Comparison of ENCODE assay signal across 9 cellular contexts in genomic region chr5:178551059-178551458, GRCh38. TPM values are rescaled to one million over a fixed set of nuclear protein-coding genes. Genes with fewer than 3 reads are reported as not detected.
DNase-seq lines count a peak whose midpoint lies in the region; ATAC-seq and TF ChIP-seq lines count a peak whose summit lies in the region.
"Had no signal": no experiment of that assay in that cellular context is flagged by ENCODE, and none has a peak within 500 bp of the region (broad histone marks: within the 10 kb centered on the region; RNA-seq: fewer than 3 reads in every experiment).

No MANE protein-coding gene starts in this region.

- H3K36me3 Mint-ChIP-seq in type B pancreatic cell, result no peaks in the 10 kb centered on the region

- H3K79me1 ChIP-seq in neuronal stem cell (ENCODE audit: low read depth, low read length), result no peaks in the 10 kb centered on the region

- no peak overlapping the region for H3K27ac ChIP-seq in cardiac muscle cell
- no peak overlapping the region for H3K27ac ChIP-seq in neuronal stem cell (replicated peaks; ENCODE audit: low read length)
- H3K27ac ChIP-seq: SJCRH30 had no signal

- H2BK120ac ChIP-seq in neuronal stem cell (ENCODE audit: low read depth, low read length), result no peak overlapping the region

- no peak overlapping the region for H3K27ac Mint-ChIP-seq in type B pancreatic cell

- peaks cover 19% of the 10 kb centered on the region for H3K4me1 Mint-ChIP-seq in type B pancreatic cell (ENCODE audit: unreplicated experiment)

- H3K4me3 ChIP-seq in cardiac muscle cell (no peak overlapping the region), fibroblast of the aortic adventitia (ENCODE audit: low read depth, low read length) (no peak overlapping the region), neuronal stem cell (ENCODE audit: low read length in 2 of 2) (no peak overlapping the region)
- H3K4me3 ChIP-seq: SJCRH30 had no signal

- no peak overlapping the region for H4K91ac ChIP-seq in neuronal stem cell (ENCODE audit: low read depth, low read length, poor library complexity)

- no peak overlapping the region for H2BK15ac ChIP-seq in neuronal stem cell (ENCODE audit: low read length)

- H3K9ac ChIP-seq in neuronal stem cell (ENCODE audit: low read depth, low read length, poor library complexity), result no peak overlapping the region

- H2BK12ac ChIP-seq in neuronal stem cell (ENCODE audit: low read length), result no peak overlapping the region

- intact Hi-C loops in Right ventricle myocardium superior (cut with DNase I), result loop anchor here (5.0 kb wide), 1 partner anchor 269 kb away; no protein-coding TSS in a partner anchor

- ATAC-seq in Right ventricle myocardium superior (ENCODE audit: poor library complexity), result no peak

- no peak overlapping the region for H3K4ac ChIP-seq in neuronal stem cell (ENCODE audit: low read length)

- H3K4me2 ChIP-seq in neuronal stem cell (ENCODE audit: insufficient read depth, low read length, poor library complexity, severe bottlenecking), result no peak overlapping the region

- H3K36me3 ChIP-seq in cardiac muscle cell, result no peaks in the 10 kb centered on the region
- H3K36me3 ChIP-seq in neuronal stem cell (replicated peaks in 1 of 2; ENCODE audit: control insufficient read depth in 2 of 2, insufficient read depth in 2 of 2, low read length in 2 of 2), result no peaks in the 10 kb centered on the region
- H3K36me3 ChIP-seq: SJCRH30 had no signal

- peak; percentile 41 to 46 for DNase-seq in cardiac muscle cell (ENCODE audit: low read depth in 1 of 2, low spot score in 1 of 2)
- DNase-seq in Right ventricle myocardium superior, result no peak
- peak; percentile 72 for DNase-seq in RKO (ENCODE audit: low spot score)
- peak; percentile 17 for DNase-seq in fibroblast of the aortic adventitia (ENCODE audit: low read depth)
- no peak for DNase-seq in type B pancreatic cell (ENCODE audit: extremely low spot score, unreplicated experiment)
- no peak for DNase-seq in NCI-H2107 treated with DMSO at 0.1 percent for 48 hours (lab: John Stamatoyannopoulos, UW; ENCODE audit: unreplicated experiment)
- DNase-seq in amniotic stem cell (lab: John Stamatoyannopoulos, UW), result no peak
- DNase-seq in neuronal stem cell (ENCODE audit: low spot score), result no peak

- no peak overlapping the region for H2BK5ac ChIP-seq in neuronal stem cell (ENCODE audit: low read length)

- H3K4me3 Mint-ChIP-seq in type B pancreatic cell, result no peak overlapping the region

- no peak overlapping the region for H3K18ac ChIP-seq in neuronal stem cell (ENCODE audit: low read length)

- TF ChIP-seq CTCF in cardiac muscle cell (IDR thresholded peaks at IDR 0.05; ENCODE audit: low read depth, low read length) (peak; percentile 47), fibroblast of the aortic adventitia (IDR thresholded peaks at IDR 0.05; ENCODE audit: insufficient read depth, low read length) (peak; percentile 24), type B pancreatic cell (conservative IDR thresholded peaks at IDR 0.05) (peak; percentile 77)

- no peak overlapping the region for H4K8ac ChIP-seq in neuronal stem cell (ENCODE audit: low read depth, low read length)

- no peak overlapping the region for H3K14ac ChIP-seq in neuronal stem cell (ENCODE audit: low read length)

- no peaks in the 10 kb centered on the region for H3K27me3 ChIP-seq in cardiac muscle cell
- H3K27me3 ChIP-seq in neuronal stem cell (ENCODE audit: control insufficient read depth in 3 of 3, insufficient read depth in 3 of 3, low read depth in 1 of 3, low read length in 3 of 3), result peaks cover 0 to 23% (median under 1%) of the 10 kb centered on the region in 3 experiments
- H3K27me3 ChIP-seq: SJCRH30 had no signal

- H3K27me3 Mint-ChIP-seq in type B pancreatic cell, result peaks cover 10% of the 10 kb centered on the region

- no peak overlapping the region for H3K23ac ChIP-seq in neuronal stem cell (ENCODE audit: low read depth, low read length, poor library complexity)

- H3K9me3 Mint-ChIP-seq in type B pancreatic cell, result no peaks in the 10 kb centered on the region

- no peak overlapping the region for H2AFZ ChIP-seq in neuronal stem cell (ENCODE audit: low read length)

- H3K9me3 ChIP-seq in cardiac muscle cell (ENCODE audit: low read depth) (no peaks in the 10 kb centered on the region), neuronal stem cell (replicated peaks in 1 of 2; ENCODE audit: control insufficient read depth in 2 of 2, insufficient read depth in 1 of 2, low read depth in 1 of 2, low read length in 2 of 2) (peaks cover 0 to 7% of the 10 kb centered on the region in 2 donors)
- H3K9me3 ChIP-seq: SJCRH30 had no signal

- H3K4me1 ChIP-seq in cardiac muscle cell (ENCODE audit: low read depth) (peaks cover 9% of the 10 kb centered on the region), neuronal stem cell (ENCODE audit: control insufficient read depth in 2 of 2, insufficient read depth in 1 of 2, low read depth in 1 of 2, low read length in 2 of 2) (peaks cover 2 to 6% of the 10 kb centered on the region in 2 donors)
- H3K4me1 ChIP-seq: SJCRH30 had no signal

- H2AK5ac ChIP-seq in neuronal stem cell (ENCODE audit: low read depth, low read length), result no peak overlapping the region

RNA-seq across cellular contexts. Expression of gene COL23A1, which starts 39.1 kb away (rescaled TPM):
- 19.7 and 43.0 TPM in 2 replicates for total RNA-seq in cardiac muscle cell
- 28.9 and 47.0 TPM in 2 replicates for polyA plus RNA-seq in cardiac muscle cell
- 18.8 TPM for total RNA-seq in Right ventricle myocardium superior
- total RNA-seq in fibroblast of the aortic adventitia (ENCODE audit: low replicate concordance), result 0.57 TPM in 1 of 2 replicates, not detected in the other
- total RNA-seq in type B pancreatic cell (ENCODE audit: low replicate concordance), result 1.5 and 15.5 TPM in 2 replicates
- polyA plus RNA-seq in neuronal stem cell (2013, experiment 1 of 2), result 0.82 TPM
- polyA plus RNA-seq in neuronal stem cell (2013, experiment 2 of 2), result 1.0 TPM
- total RNA-seq: SJCRH30 had no signal

Comparison
In these comparisons a context has a peak if more than half of its experiments do, and no peak if none do; other contexts are left out.
1. DNase-seq: peak in cardiac muscle cell (2 of 2), RKO (single experiment) and fibroblast of the aortic adventitia (single experiment); none in Right ventricle myocardium superior (single experiment), type B pancreatic cell (single experiment), NCI-H2107 treated with DMSO at 0.1 percent for 48 hours (single experiment), amniotic stem cell (single experiment) and neuronal stem cell (single experiment).
2. CTCF ChIP-seq: peak in every context shown above with its lines; median percentile 77 in type B pancreatic cell; 47 in cardiac muscle cell; 24 in fibroblast of the aortic adventitia.